Comparison of ENCODE assay signal across 9 cellular contexts in genomic region chr11:113675003-113675471, GRCh38. TPM values are rescaled to one million over a fixed set of nuclear protein-coding genes. Genes with fewer than 3 reads are reported as not detected.
A peak's percentile ranks its signal among the peaks of the same experiment; 100 is the strongest.
DNase-seq lines count a peak whose midpoint lies in the region; ATAC-seq and TF ChIP-seq lines count a peak whose summit lies in the region.
"Had no signal": no experiment of that assay in that cellular context is flagged by ENCODE, and none has a peak within 500 bp of the region (broad histone marks: within the 10 kb centered on the region; RNA-seq: fewer than 3 reads in every experiment).

No MANE protein-coding gene starts in this region.

- H3K27me3 ChIP-seq in left lung, result no peaks in the 10 kb centered on the region

- intact Hi-C loops in left lung (cut with DNase I), result no loop called here
- intact Hi-C loops in posterior vena cava (cut with DNase I), result no loop called here

- ATAC-seq in GM18867 (IDR thresholded peaks at IDR 0.05; ENCODE audit: unreplicated experiment), result peak; percentile 95
- peak; percentile 93 for ATAC-seq in HG02610 (IDR thresholded peaks at IDR 0.05; ENCODE audit: unreplicated experiment)
- ATAC-seq in left lung, result peak; percentile 58
- ATAC-seq in left lobe of liver, result no peak

- no peaks in the 10 kb centered on the region for H3K9me3 ChIP-seq in left lung

- DNase-seq in RKO (ENCODE audit: low spot score), result peak; percentile 49
- DNase-seq in left lung, result no peak
- no peak for DNase-seq in GDM1 (lab: John Stamatoyannopoulos, UW)
- no peak for DNase-seq in posterior vena cava (ENCODE audit: low spot score)
- no peak for DNase-seq in NCI-H82 treated with DMSO at 0.1 percent for 48 hours (lab: John Stamatoyannopoulos, UW; ENCODE audit: unreplicated experiment)
- no peak for DNase-seq in left lobe of liver (ENCODE audit: low spot score)
- DNase-seq: left cardiac atrium had no signal

- no peak overlapping the region for H3K4me3 ChIP-seq in left lung

- no peaks in the 10 kb centered on the region for H3K36me3 ChIP-seq in left lung

- no peak for TF ChIP-seq CTCF in left lung (IDR thresholded peaks at IDR 0.05)

- H3K4me1 ChIP-seq in left lung, result no peaks in the 10 kb centered on the region

- no peak overlapping the region for H3K27ac ChIP-seq in left lung

RNA-seq across cellular contexts. Expression of gene TMPRSS5, which starts 31.1 kb away (rescaled TPM):
- under 1 TPM; 0.23 to 0.81 TPM for total RNA-seq in left lung
- under 1 TPM; 0.51 to 0.76 TPM for total RNA-seq in posterior vena cava
- total RNA-seq in left lobe of liver, result 0.65 TPM
